In the genomic region with DNA sequence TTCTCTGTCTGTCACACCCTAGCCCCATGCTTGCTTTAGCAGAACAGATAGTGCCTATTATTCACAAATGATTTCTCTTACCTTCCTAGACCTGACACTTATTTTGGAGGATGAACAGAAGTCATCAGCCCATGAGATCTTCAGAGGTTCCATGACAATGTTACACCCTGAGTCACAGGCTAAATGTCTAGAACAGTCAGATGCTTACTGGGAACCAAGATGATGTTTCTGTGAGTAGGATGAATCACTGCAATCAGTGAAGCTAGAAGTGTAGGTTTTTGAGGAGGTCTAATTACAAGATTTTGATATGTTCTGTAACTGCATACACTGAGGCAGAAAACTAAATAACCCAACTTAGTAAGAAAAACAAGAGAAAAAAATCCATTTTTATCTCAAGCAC, we compare ENCODE assay signal across 18 cellular contexts.
A peak's percentile ranks its signal among the peaks of the same experiment; 100 is the strongest.
DNase-seq lines count a peak whose midpoint lies in the region; ATAC-seq and TF ChIP-seq lines count a peak whose summit lies in the region.
"Had no signal": no experiment of that assay in that cellular context is flagged by ENCODE, and none has a peak within 500 bp of the region (broad histone marks: within the 10 kb centered on the region; RNA-seq: fewer than 3 reads in every experiment).

No MANE protein-coding gene starts in this region.

- H3K4me1 Mint-ChIP-seq in activated T-cell treated with anti-CD3 and anti-CD28 coated beads, Interleukin-2, amount 50 U/mL, for 4 hours (ENCODE audit: low read depth), result no peaks in the 10 kb centered on the region
- no peaks in the 10 kb centered on the region for H3K4me1 Mint-ChIP-seq in activated T-helper 17 cell treated with anti-CD3 and anti-CD28 coated beads, Interleukin-2, amount 50 U/mL, for 72 hours
- H3K4me1 Mint-ChIP-seq: H9 had no signal

- intact Hi-C loops in right cardiac atrium (cut with DNase I), result no loop called here
- intact Hi-C loops in spleen (cut with DNase I; ENCODE audit: low total_unique reads), result no loop called here

- H3K27me3 Mint-ChIP-seq in activated T-cell treated with anti-CD3 and anti-CD28 coated beads, Interleukin-2, amount 50 U/mL, for 4 hours (ENCODE audit: low read depth), result peaks cover 3% of the 10 kb centered on the region
- H3K27me3 Mint-ChIP-seq in activated T-helper 17 cell treated with anti-CD3 and anti-CD28 coated beads, Interleukin-2, amount 50 U/mL, for 72 hours, result peaks cover 12% of the 10 kb centered on the region

- H3K9me3 Mint-ChIP-seq in activated T-cell treated with anti-CD3 and anti-CD28 coated beads, Interleukin-2, amount 50 U/mL, for 4 hours, result no peaks in the 10 kb centered on the region
- no peaks in the 10 kb centered on the region for H3K9me3 Mint-ChIP-seq in activated T-helper 17 cell treated with anti-CD3 and anti-CD28 coated beads, Interleukin-2, amount 50 U/mL, for 72 hours

- TF ChIP-seq POLR2A in spleen (IDR thresholded peaks at IDR 0.05), result no peak

- H3K4me3 ChIP-seq in right cardiac atrium (ENCODE audit: low read length), result no peak overlapping the region
- H3K4me3 ChIP-seq in spleen, result no peak overlapping the region
- H3K4me3 ChIP-seq: A549 had no signal

- no peak overlapping the region for H3K27ac Mint-ChIP-seq in activated T-helper 17 cell treated with anti-CD3 and anti-CD28 coated beads, Interleukin-2, amount 50 U/mL, for 72 hours
- H3K27ac Mint-ChIP-seq: H9 had no signal

- ATAC-seq in activated T-cell treated with anti-CD3 and anti-CD28 coated beads, Interleukin-2, amount 50 U/mL, for 4 hours, result peak; percentile 80 to 86
- peak; percentile 81 for ATAC-seq in activated T-helper 17 cell treated with anti-CD3 and anti-CD28 coated beads, Interleukin-2, amount 50 U/mL, for 72 hours (replicated peaks)
- ATAC-seq in right cardiac atrium, result no peak
- ATAC-seq: A549 had no signal

- H3K36me3 Mint-ChIP-seq in activated T-cell treated with anti-CD3 and anti-CD28 coated beads, Interleukin-2, amount 50 U/mL, for 4 hours (ENCODE audit: insufficient read depth), result no peaks in the 10 kb centered on the region
- H3K36me3 Mint-ChIP-seq in activated T-helper 17 cell treated with anti-CD3 and anti-CD28 coated beads, Interleukin-2, amount 50 U/mL, for 72 hours (ENCODE audit: low read depth), result no peaks in the 10 kb centered on the region

- no peak overlapping the region for H3K4me3 Mint-ChIP-seq in activated T-cell treated with anti-CD3 and anti-CD28 coated beads, Interleukin-2, amount 50 U/mL, for 4 hours
- H3K4me3 Mint-ChIP-seq in activated T-helper 17 cell treated with anti-CD3 and anti-CD28 coated beads, Interleukin-2, amount 50 U/mL, for 72 hours, result no peak overlapping the region
- H3K4me3 Mint-ChIP-seq: H9 had no signal

- H3K27ac ChIP-seq in right cardiac atrium (ENCODE audit: low read length) (no peak overlapping the region), spleen (no peak overlapping the region)
- H3K27ac ChIP-seq: A549, HL-60 had no signal

- H3K9me3 ChIP-seq in right cardiac atrium (ENCODE audit: control insufficient read depth, low read length) (no peaks in the 10 kb centered on the region), spleen (no peaks in the 10 kb centered on the region)
- H3K9me3 ChIP-seq: A549 had no signal

- H3K27me3 ChIP-seq in right cardiac atrium (ENCODE audit: control insufficient read depth, insufficient read depth) (no peaks in the 10 kb centered on the region), spleen (replicated peaks in 1 of 7) (no peaks in the 10 kb centered on the region)

- H3K36me3 ChIP-seq in spleen, result no peaks in the 10 kb centered on the region

- H3K4me1 ChIP-seq in right cardiac atrium (ENCODE audit: control insufficient read depth, insufficient read depth, low read length), result no peaks in the 10 kb centered on the region
- H3K4me1 ChIP-seq in spleen, result no peaks in the 10 kb centered on the region
- H3K4me1 ChIP-seq: A549 had no signal

- TF ChIP-seq CTCF in spleen (IDR thresholded peaks at IDR 0.05 in 8 of 11, conservative IDR thresholded peaks at IDR 0.05 in 3 of 11), result no peak

- no peak for DNase-seq in activated T-cell treated with anti-CD3 and anti-CD28 coated beads, Interleukin-2, amount 50 U/mL, for 4 hours
- DNase-seq in activated T-cell treated with anti-CD3 and anti-CD28 coated beads, Interleukin-2, amount 50 U/mL, for 48 hours, result no peak
- peak; percentile 66 for DNase-seq in fibroblast of peridontal ligament (ENCODE audit: extremely low read depth)
- peak; percentile 51 for DNase-seq in stromal cell of bone marrow (ENCODE audit: low read depth)
- no peak for DNase-seq in right cardiac atrium
- no peak for DNase-seq in NOMO-1 treated with dmso at 0.1 percent for 144 hours (lab: John Stamatoyannopoulos, UW; ENCODE audit: unreplicated experiment)
- DNase-seq in spleen, result no peak
- DNase-seq: activated CD4-positive, alpha-beta T cell treated with anti-CD3 and anti-CD28 coated beads, Interleukin-2, amount 50 U/mL, for 4 hours; activated gamma-delta T cell; Calu3; erythroblast; H9; NCI-H187; NCI-H748 treated with DMSO at 0.1 percent for 48 hours; SHP77 treated with DMSO at 0.1 percent for 48 hours had no signal

Comparison
In these comparisons a context has a peak if more than half of its experiments do, and no peak if none do; other contexts are left out.
1. ATAC-seq: peak in activated T-cell treated with anti-CD3 and anti-CD28 coated beads, Interleukin-2, amount 50 U/mL, for 4 hours (2 of 2) and activated T-helper 17 cell treated with anti-CD3 and anti-CD28 coated beads, Interleukin-2, amount 50 U/mL, for 72 hours (single experiment); none in right cardiac atrium (0 of 2).
2. DNase-seq: peak in fibroblast of peridontal ligament (single experiment) and stromal cell of bone marrow (single experiment); none in activated T-cell treated with anti-CD3 and anti-CD28 coated beads, Interleukin-2, amount 50 U/mL, for 4 hours (single experiment), activated T-cell treated with anti-CD3 and anti-CD28 coated beads, Interleukin-2, amount 50 U/mL, for 48 hours (0 of 2), right cardiac atrium (0 of 3), NOMO-1 treated with dmso at 0.1 percent for 144 hours (single experiment) and spleen (single experiment).